In the genomic region with DNA sequence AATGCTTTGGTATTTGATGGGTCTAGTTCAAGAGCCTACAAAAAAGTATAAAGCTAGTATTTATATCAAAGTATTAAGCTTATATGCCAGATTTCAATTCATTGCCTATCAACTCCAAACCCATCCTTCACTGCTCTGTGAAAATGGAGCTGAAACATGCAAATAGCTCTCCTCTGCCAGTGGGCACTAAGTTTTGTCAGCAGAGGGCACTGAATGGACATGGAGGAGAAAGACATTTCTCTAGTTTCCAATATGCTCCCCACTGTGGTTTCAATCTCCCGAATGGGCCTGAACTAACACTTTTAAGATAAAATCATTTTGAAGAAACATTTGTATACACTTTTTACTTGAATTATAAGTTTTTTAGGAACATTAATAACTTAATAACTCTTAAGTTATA, we compare ENCODE assay signal across 13 cellular contexts. TPM values are rescaled to one million over a fixed set of nuclear protein-coding genes. Genes with fewer than 3 reads are reported as not detected.
DNase-seq lines count a peak whose midpoint lies in the region; ATAC-seq, FAIRE-seq and TF ChIP-seq lines count a peak whose summit lies in the region.
"Had no signal": no experiment of that assay in that cellular context is flagged by ENCODE, and none has a peak within 500 bp of the region (broad histone marks: within the 10 kb centered on the region; RNA-seq: fewer than 3 reads in every experiment).

No MANE protein-coding gene starts in this region.

- no peak overlapping the region for H2AFZ ChIP-seq in IMR-90 (replicated peaks; ENCODE audit: low read length, poor library complexity)
- H2AFZ ChIP-seq in GM12878 (ENCODE audit: control insufficient read depth, low read depth, low read length): no peak overlapping the region

- TF ChIP-seq POLR2A in IMR-90 (IDR thresholded peaks at IDR 0.05; ENCODE audit: low read depth, low read length) (no peak), GM12878 (IDR thresholded peaks at IDR 0.05; ENCODE audit: low read depth, low read length) (no peak)

- peak; percentile 25 for DNase-seq in EL
- peak; percentile 8 for DNase-seq in IMR-90
- no peak for DNase-seq in GM12878 (ENCODE audit: low read depth, low spot score)
- no peak for DNase-seq in left lobe of liver (ENCODE audit: low spot score)
- no peak for DNase-seq in NCI-H1048 (lab: John Stamatoyannopoulos, UW)
- no peak for DNase-seq in NCI-H128 (lab: John Stamatoyannopoulos, UW; ENCODE audit: unreplicated experiment)
- DNase-seq: activated CD4-positive, alpha-beta T cell treated with anti-CD3 and anti-CD28 coated beads for 1 hour; activated naive CD8-positive, alpha-beta T cell treated with anti-CD3 and anti-CD28 coated beads, Interleukin-2, amount 10 ng/mL, durations not matched to agents 7 days and 5 days; NCI-H1092; small intestine had no signal

- peak; percentile 43 for TF ChIP-seq CTCF in IMR-90 (conservative IDR thresholded peaks at IDR 0.05; ENCODE audit: low read depth, low read length)
- peak in 2 of 3 experiments; percentile 7 to 24; a peak in 1 of 6 replicates for TF ChIP-seq CTCF in GM12878 (IDR thresholded peaks at IDR 0.05 in 2 of 3, conservative IDR thresholded peaks at IDR 0.05 in 1 of 3; ENCODE audit: control insufficient read depth in 2 of 3, extremely low read depth in 1 of 3, insufficient read depth in 1 of 3, low read depth in 3 of 3, low read length in 3 of 3)

- H4K91ac ChIP-seq in IMR-90 (ENCODE audit: insufficient read depth, low read depth, low read length): no peak overlapping the region

- H3K14ac ChIP-seq in IMR-90 (replicated peaks; ENCODE audit: low read depth, low read length): no peak overlapping the region

- intact Hi-C loops in IMR-90 (cut with micrococcal nuclease) (no loop called here), GM12878 (cut with micrococcal nuclease; ENCODE audit: unreplicated experiment) (no loop called here)

- H2BK20ac ChIP-seq in IMR-90 (ENCODE audit: low read depth, low read length): no peak overlapping the region

- H3K23ac ChIP-seq in IMR-90 (ENCODE audit: low read depth, low read length): no peak overlapping the region

- TF ChIP-seq RAD21 in IMR-90 (IDR thresholded peaks at IDR 0.05; ENCODE audit: low read length) (peak; percentile 42; the same call in 1 of the 2 replicates), GM12878 (IDR thresholded peaks at IDR 0.05; ENCODE audit: insufficient read depth, low read depth, low read length) (0 out of 2 replicates have a peak, but pooled peaks have one; percentile 7)

- H2BK15ac ChIP-seq in IMR-90 (ENCODE audit: low read depth, low read length): no peak overlapping the region

- peaks cover 3% of the 10 kb centered on the region; the same call in 1 of the 2 replicates for H3K9me1 ChIP-seq in IMR-90 (ENCODE audit: insufficient read depth, low read length)

- SMC1A ChIA-PET in GM12878 (lab: Charles Lee; ENCODE audit: uncharacterized antibody, unreplicated experiment): interaction anchor here (0.9 to 2.9 kb wide), 10 partner anchors 9 to 493 kb away, joined by 3 to 28 read pairs (median 4); no protein-coding TSS in a partner anchor

- H3K79me2 ChIP-seq in GM12878 (ENCODE audit: control insufficient read depth, insufficient read depth, low read length): no peaks in the 10 kb centered on the region

- H2BK5ac ChIP-seq in IMR-90 (ENCODE audit: low read depth, low read length, poor library complexity, severe bottlenecking): no peak overlapping the region

- POLR2A ChIA-PET in IMR-90 (lab: Charles Lee; ENCODE audit: unreplicated experiment): no interaction called here
- POLR2A ChIA-PET in GM12878 (lab: Charles Lee): no interaction called here

- no peak overlapping the region for H2BK120ac ChIP-seq in IMR-90 (ENCODE audit: low read depth, low read length)

- H3K27me3 ChIP-seq in IMR-90 (ENCODE audit: control insufficient read depth, insufficient read depth, low read length): no peaks in the 10 kb centered on the region
- no peaks in the 10 kb centered on the region for H3K27me3 ChIP-seq in GM12878 (replicated peaks in 1 of 2; ENCODE audit: control insufficient read depth in 2 of 2, insufficient read depth in 2 of 2, low read length in 1 of 2)

- H4K20me1 ChIP-seq in IMR-90 (ENCODE audit: insufficient read depth, low read length) (no peaks in the 10 kb centered on the region), GM12878 (ENCODE audit: control insufficient read depth, insufficient read depth) (no peaks in the 10 kb centered on the region)

- no peak overlapping the region for H4K8ac ChIP-seq in IMR-90 (ENCODE audit: low read depth in 2 of 2, low read length in 2 of 2)

- no peak for TF ChIP-seq EP300 in GM12878 (IDR thresholded peaks at IDR 0.05; ENCODE audit: borderline replicate concordance in 1 of 2, control insufficient read depth in 1 of 2, low read depth in 2 of 2, low read length in 2 of 2)

- RAD21 ChIA-PET in GM12878 (lab: Charles Lee; ENCODE audit: unreplicated experiment): interaction anchor here (1.1 to 2.1 kb wide), 2 partner anchors 141 to 305 kb away, joined by 3 to 11 read pairs; no protein-coding TSS in a partner anchor

- no peak overlapping the region for H3K56ac ChIP-seq in IMR-90 (ENCODE audit: extremely low read depth, insufficient read depth, low read length)

- H3K18ac ChIP-seq in IMR-90 (ENCODE audit: low read depth, low read length): no peak overlapping the region

- no peak overlapping the region for H3K9ac ChIP-seq in IMR-90 (ENCODE audit: low read depth, low read length)
- no peak overlapping the region for H3K9ac ChIP-seq in GM12878 (ENCODE audit: control insufficient read depth, insufficient read depth, low read length)

- H2AK5ac ChIP-seq in IMR-90 (ENCODE audit: low read depth, low read length): no peak overlapping the region

- no peak overlapping the region for H3K4me2 ChIP-seq in IMR-90 (ENCODE audit: low read depth, low read length)
- H3K4me2 ChIP-seq in GM12878 (ENCODE audit: control insufficient read depth, insufficient read depth): no peak overlapping the region

- H3K9me3 ChIP-seq in IMR-90 (ENCODE audit: control insufficient read depth, insufficient read depth, low read length) (no peaks in the 10 kb centered on the region), GM12878 (replicated peaks; ENCODE audit: control insufficient read depth, insufficient read depth, low read length) (no peaks in the 10 kb centered on the region)

- no peak overlapping the region for H3K27ac ChIP-seq in IMR-90 (ENCODE audit: insufficient read depth, low read length)
- no peak overlapping the region for H3K27ac ChIP-seq in GM12878 (ENCODE audit: control insufficient read depth, insufficient read depth)

- H3K36me3 ChIP-seq in IMR-90 (ENCODE audit: control insufficient read depth, insufficient read depth, low read length) (peaks cover 30% of the 10 kb centered on the region), GM12878 (ENCODE audit: control insufficient read depth in 2 of 2, insufficient read depth in 2 of 2, low read length in 1 of 2) (peaks cover 0 to 20% of the 10 kb centered on the region in 2 experiments; a peak in 2 of 4 replicates)

- WGBS in IMR-90 (ENCODE audit: extremely low coverage in 2 of 2, insufficient read length in 1 of 2), 2 experiments: no CpG with 5 or more reads among the region's 1 CpG
- WGBS in GM12878 (ENCODE audit: insufficient coverage, insufficient replicate concordance, low lambda C conversion rate, missing lambda C conversion rate): 100% methylated on average over 1 of the region's 1 CpG

- CTCF ChIA-PET in IMR-90 (lab: Yijun Ruan, JAX) (interaction anchor here (0.6 to 1.2 kb wide), 5 partner anchors 13 to 142 kb away, joined by 3 to 7 read pairs (median 3); no protein-coding TSS in a partner anchor), GM12878 (lab: Yijun Ruan, JAX) (interaction anchor here (0.6 to 3.0 kb wide), 12 partner anchors 9 to 653 kb away, joined by 3 to 13 read pairs (median 4); no protein-coding TSS in a partner anchor)

- H3K4me3 ChIP-seq in IMR-90 (ENCODE audit: insufficient read depth, low read depth, low read length) (no peak overlapping the region), GM12878 (no peak overlapping the region)

- in situ Hi-C loops in IMR-90 (cut with MboI; ENCODE audit: low sequenced_read_pairs) (no loop called here), GM12878 (cut with MboI) (no loop called here)

- ATAC-seq in IMR-90 (ENCODE audit: low read depth): no peak; the same call in 1 of the 2 replicates
- ATAC-seq in GM12878: no peak; the same call in 2 of the 3 replicates
- peak; percentile 57 for ATAC-seq in left lobe of liver
- ATAC-seq in GM18870 (IDR thresholded peaks at IDR 0.05; ENCODE audit: unreplicated experiment): no peak
- ATAC-seq in GM21717 (IDR thresholded peaks at IDR 0.05; ENCODE audit: unreplicated experiment): no peak

- BruUV-seq in IMR-90 (replicated peaks; lab: Mats Ljungman, UMichigan) (no TSS peak), GM12878 (replicated peaks; lab: Mats Ljungman, UMichigan) (no TSS peak)

- no peaks in the 10 kb centered on the region for H3K79me1 ChIP-seq in IMR-90 (ENCODE audit: low read depth in 1 of 2, low read length in 2 of 2)

- no peaks in the 10 kb centered on the region for H3K4me1 ChIP-seq in IMR-90 (ENCODE audit: control insufficient read depth, insufficient read depth, low read length)
- H3K4me1 ChIP-seq in GM12878 (ENCODE audit: control insufficient read depth, insufficient read depth, low read length): no peaks in the 10 kb centered on the region

- no peak overlapping the region for H2AK9ac ChIP-seq in IMR-90 (replicated peaks; ENCODE audit: low read depth, low read length, poor library complexity)

- H3K4ac ChIP-seq in IMR-90 (ENCODE audit: low read depth, low read length): no peak overlapping the region

- H4K5ac ChIP-seq in IMR-90 (ENCODE audit: low read depth, low read length): no peak overlapping the region

- FAIRE-seq in GM12878 (lab: Jason Lieb, UNC): no peak
- FAIRE-seq: frontal cortex, small intestine had no signal

- dilution Hi-C loops in IMR-90 (cut with HindIII; ENCODE audit: low sequenced_read_pairs, unreplicated experiment): no loop called here

RNA-seq across cellular contexts. Expression of a gene that starts 12.4 kb away (rescaled TPM):
- 11.8 and 22.8 TPM in 2 replicates for total RNA-seq in IMR-90 (2012; rRNA removed)
- 17.1 and 21.1 TPM in 2 replicates for polyA plus RNA-seq in IMR-90 (2012; rRNA removed)
- polyA plus RNA-seq in IMR-90 (2012; cell fraction: cytosol; rRNA removed): 4.3 and 5.0 TPM in 2 replicates
- polyA plus RNA-seq in IMR-90 (2012; cell fraction: nucleus; rRNA removed; ENCODE audit: low replicate concordance): 2.7 and 8.2 TPM in 2 replicates
- 9.3 and 11.1 TPM in 2 replicates for total RNA-seq in GM12878 (2013; cell fraction: nucleolus; rRNA removed)
- 25.1 and 28.9 TPM in 2 replicates for total RNA-seq in GM12878 (2014; rRNA removed)
- 55.2 and 56.1 TPM in 2 replicates for total RNA-seq in GM12878 (2014; rRNA removed; fragmentation: Illumina TruSeq; extraction: Trizol)
- 21.7 and 21.9 TPM in 2 replicates for total RNA-seq in GM12878 (2021)
- 17.4 TPM for polyA plus RNA-seq in GM12878 (2011; ENCODE audit: low read depth)
- polyA plus RNA-seq in GM12878 (2011; rRNA removed): 35.1 and 40.7 TPM in 2 replicates
- 22.0 and 22.1 TPM in 2 replicates for polyA plus RNA-seq in GM12878 (2011; cell fraction: cytosol; rRNA removed)
- polyA plus RNA-seq in GM12878 (2011; cell fraction: nucleus; rRNA removed): 16.3 and 23.1 TPM in 2 replicates
- polyA plus RNA-seq in GM12878 (2012): 19.3 and 25.0 TPM in 2 replicates
- 64.3 and 105 TPM in 2 replicates for polyA plus RNA-seq in GM12878 (2014; fragmentation: Illumina TruSeq; extraction: Trizol)
- 10 to 100 TPM; 24.4 to 43.9 TPM for polyA plus RNA-seq in GM12878 (2014; fragmentation: Nextera tagmentation; extraction: Ambion mirVana)
- 29.3 and 33.1 TPM in 2 replicates for polyA plus RNA-seq in GM12878 (2014; rRNA removed)
- 10 to 100 TPM; 55.2 to 55.5 TPM for polyA plus RNA-seq in GM12878 (2016; fragmentation: Nextera tagmentation; extraction: Ambion mirVana)
- 7.8 and 8.7 TPM in 2 replicates for polyA minus RNA-seq in GM12878 (2011; rRNA and poly(A)+ RNA removed)
- 4.0 and 6.5 TPM in 2 replicates for polyA minus RNA-seq in GM12878 (2011; cell fraction: cytosol; rRNA and poly(A)+ RNA removed)
- 8.3 and 10.9 TPM in 2 replicates for polyA minus RNA-seq in GM12878 (2011; cell fraction: nucleus; rRNA and poly(A)+ RNA removed)
- total RNA-seq in left lobe of liver: 12.5 TPM

RNA-seq across cellular contexts. Expression of a gene that starts 38.7 kb away (rescaled TPM):
- total RNA-seq in IMR-90 (2012; rRNA removed) (14.0 and 18.3 TPM in 2 replicates), GM12878 (2014; rRNA removed) (15.4 and 18.0 TPM in 2 replicates), GM12878 (2014; rRNA removed; fragmentation: Illumina TruSeq; extraction: Trizol) (21.4 and 22.0 TPM in 2 replicates), GM12878 (2021) (12.4 and 16.3 TPM in 2 replicates), left lobe of liver (134 TPM)
- polyA plus RNA-seq in IMR-90 (2012; rRNA removed) (15.4 and 19.1 TPM in 2 replicates), GM12878 (2011; rRNA removed) (30.4 and 43.7 TPM in 2 replicates), GM12878 (2014; fragmentation: Illumina TruSeq; extraction: Trizol) (22.5 and 27.9 TPM in 2 replicates), GM12878 (2014; fragmentation: Nextera tagmentation; extraction: Ambion mirVana) (10 to 100 TPM; 10.9 to 17.9 TPM), GM12878 (2014; rRNA removed) (19.3 and 20.5 TPM in 2 replicates), GM12878 (2016; fragmentation: Nextera tagmentation; extraction: Ambion mirVana) (10 to 100 TPM; 25.4 to 29.4 TPM)
- 3.2 and 9.8 TPM in 2 replicates for polyA plus RNA-seq in IMR-90 (2012; cell fraction: cytosol; rRNA removed)
- polyA plus RNA-seq in IMR-90 (2012; cell fraction: nucleus; rRNA removed; ENCODE audit: low replicate concordance): 3.8 and 35.9 TPM in 2 replicates
- 53.7 and 57.5 TPM in 2 replicates for total RNA-seq in GM12878 (2013; cell fraction: nucleolus; rRNA removed)
- polyA plus RNA-seq in GM12878 (2011; ENCODE audit: low read depth): 15.8 TPM
- polyA plus RNA-seq in GM12878 (2011; cell fraction: cytosol; rRNA removed): 17.7 and 21.9 TPM in 2 replicates
- polyA plus RNA-seq in GM12878 (2011; cell fraction: nucleus; rRNA removed): 27.0 and 27.5 TPM in 2 replicates
- polyA plus RNA-seq in GM12878 (2012): 14.6 and 15.0 TPM in 2 replicates
- polyA minus RNA-seq in GM12878 (2011; rRNA and poly(A)+ RNA removed): 7.8 and 11.5 TPM in 2 replicates
- polyA minus RNA-seq in GM12878 (2011; cell fraction: cytosol; rRNA and poly(A)+ RNA removed): 5.1 and 6.1 TPM in 2 replicates
- 5.3 and 13.8 TPM in 2 replicates for polyA minus RNA-seq in GM12878 (2011; cell fraction: nucleus; rRNA and poly(A)+ RNA removed)

RNA-seq across cellular contexts. Expression of a gene that starts 39.1 kb away (rescaled TPM):
- total RNA-seq in IMR-90 (2012; rRNA removed) (10.0 and 14.2 TPM in 2 replicates), GM12878 (2014; rRNA removed) (16.2 and 17.2 TPM in 2 replicates), GM12878 (2014; rRNA removed; fragmentation: Illumina TruSeq; extraction: Trizol) (19.8 and 20.8 TPM in 2 replicates), GM12878 (2021) (14.4 and 16.4 TPM in 2 replicates), left lobe of liver (0.60 TPM)
- polyA plus RNA-seq in IMR-90 (2012; rRNA removed) (6.7 and 8.1 TPM in 2 replicates), GM12878 (2011; rRNA removed) (40.2 and 47.8 TPM in 2 replicates), GM12878 (2014; fragmentation: Illumina TruSeq; extraction: Trizol) (24.8 and 43.6 TPM in 2 replicates), GM12878 (2014; fragmentation: Nextera tagmentation; extraction: Ambion mirVana) (10 to 100 TPM in 1 of 2 experiments, 1 to 10 TPM in 1; 9.3 to 12.0 TPM), GM12878 (2014; rRNA removed) (15.3 and 20.1 TPM in 2 replicates), GM12878 (2016; fragmentation: Nextera tagmentation; extraction: Ambion mirVana) (10 to 100 TPM; 32.6 to 35.1 TPM)
- 1.9 and 2.9 TPM in 2 replicates for polyA plus RNA-seq in IMR-90 (2012; cell fraction: cytosol; rRNA removed)
- 0.75 and 4.9 TPM in 2 replicates for polyA plus RNA-seq in IMR-90 (2012; cell fraction: nucleus; rRNA removed; ENCODE audit: low replicate concordance)
- 13.0 and 13.1 TPM in 2 replicates for total RNA-seq in GM12878 (2013; cell fraction: nucleolus; rRNA removed)
- polyA plus RNA-seq in GM12878 (2011; ENCODE audit: low read depth): 8.6 TPM
- 11.7 and 14.0 TPM in 2 replicates for polyA plus RNA-seq in GM12878 (2011; cell fraction: cytosol; rRNA removed)
- 9.3 and 9.7 TPM in 2 replicates for polyA plus RNA-seq in GM12878 (2011; cell fraction: nucleus; rRNA removed)
- polyA plus RNA-seq in GM12878 (2012): 9.6 and 10.5 TPM in 2 replicates
- polyA minus RNA-seq in GM12878 (2011; rRNA and poly(A)+ RNA removed): 8.4 and 20.6 TPM in 2 replicates
- 4.9 and 6.9 TPM in 2 replicates for polyA minus RNA-seq in GM12878 (2011; cell fraction: cytosol; rRNA and poly(A)+ RNA removed)
- polyA minus RNA-seq in GM12878 (2011; cell fraction: nucleus; rRNA and poly(A)+ RNA removed): 3.6 and 5.5 TPM in 2 replicates

RNA-seq across cellular contexts. Expression of a gene that starts 58.0 kb away (rescaled TPM):
- 22.2 and 24.6 TPM in 2 replicates for total RNA-seq in IMR-90 (2012; rRNA removed)
- polyA plus RNA-seq in IMR-90 (2012; rRNA removed): 3.9 and 4.7 TPM in 2 replicates
- polyA plus RNA-seq in IMR-90 (2012; cell fraction: cytosol; rRNA removed): 1.6 and 2.5 TPM in 2 replicates
- polyA plus RNA-seq in IMR-90 (2012; cell fraction: nucleus; rRNA removed; ENCODE audit: low replicate concordance): 1.7 and 5.1 TPM in 2 replicates
- 7.1 and 7.9 TPM in 2 replicates for total RNA-seq in GM12878 (2013; cell fraction: nucleolus; rRNA removed)
- 0.17 and 0.22 TPM in 2 replicates for total RNA-seq in GM12878 (2014; rRNA removed)
- total RNA-seq in GM12878 (2014; rRNA removed; fragmentation: Illumina TruSeq; extraction: Trizol): 0.23 and 0.27 TPM in 2 replicates
- total RNA-seq in GM12878 (2021): 0.32 and 0.38 TPM in 2 replicates
- 0.92 TPM for polyA plus RNA-seq in GM12878 (2011; ENCODE audit: low read depth)
- 0.32 and 0.38 TPM in 2 replicates for polyA plus RNA-seq in GM12878 (2011; rRNA removed)
- 0.25 TPM in 2 replicates for polyA plus RNA-seq in GM12878 (2011; cell fraction: cytosol; rRNA removed)
- polyA plus RNA-seq in GM12878 (2011; cell fraction: nucleus; rRNA removed): 0.21 and 0.23 TPM in 2 replicates
- polyA plus RNA-seq in GM12878 (2012): 1.8 and 2.2 TPM in 2 replicates
- 0.11 and 0.12 TPM in 2 replicates for polyA plus RNA-seq in GM12878 (2014; fragmentation: Illumina TruSeq; extraction: Trizol)
- under 1 TPM; 0.03 to 0.04 TPM for polyA plus RNA-seq in GM12878 (2014; fragmentation: Nextera tagmentation; extraction: Ambion mirVana)
- 0.06 and 0.20 TPM in 2 replicates for polyA plus RNA-seq in GM12878 (2014; rRNA removed)
- under 1 TPM; 0.12 to 0.13 TPM for polyA plus RNA-seq in GM12878 (2016; fragmentation: Nextera tagmentation; extraction: Ambion mirVana)
- polyA minus RNA-seq in GM12878 (2011; rRNA and poly(A)+ RNA removed): 0.57 and 1.8 TPM in 2 replicates
- polyA minus RNA-seq in GM12878 (2011; cell fraction: cytosol; rRNA and poly(A)+ RNA removed): 0.13 and 0.31 TPM in 2 replicates
- 0.36 and 0.86 TPM in 2 replicates for polyA minus RNA-seq in GM12878 (2011; cell fraction: nucleus; rRNA and poly(A)+ RNA removed)
- total RNA-seq in left lobe of liver: 60.8 TPM

Comparison
In these comparisons a context has a peak if more than half of its experiments do, and no peak if none do; other contexts are left out.
1. DNase-seq: peak in EL (single experiment) and IMR-90 (single experiment); none in GM12878 (single experiment), left lobe of liver (single experiment), NCI-H1048 (single experiment) and NCI-H128 (single experiment).